30 cellular contexts compared by ENCODE assay signal in genomic region chr19:56663931-56664500, GRCh38. TPM values are rescaled to one million over a fixed set of nuclear protein-coding genes. Genes with fewer than 3 reads are reported as not detected.
"Had no signal": no experiment of that assay in that cellular context is flagged by ENCODE, and none has a peak within 500 bp of the region (broad histone marks: within the 10 kb centered on the region; RNA-seq: fewer than 3 reads in every experiment).

No MANE protein-coding gene starts in this region.

- H3K4me1 ChIP-seq: body of pancreas, colonic mucosa, foreskin keratinocyte, gastrocnemius medialis had no signal

- ATAC-seq: activated CD4-positive, CD25-positive, alpha-beta regulatory T cell treated with anti-CD3 and anti-CD28 coated beads, Interleukin-2, amount 50 U/mL, for 24 hours; activated CD8-positive, alpha-beta T cell treated with anti-CD3 and anti-CD28 coated beads for 36 hours; activated T-cell treated with anti-CD3 and anti-CD28 coated beads, Interleukin-2, amount 50 U/mL, for 4 hours; activated T-helper 17 cell treated with anti-CD3 and anti-CD28 coated beads, Interleukin-2, amount 50 U/mL, for 72 hours; body of pancreas; foreskin keratinocyte; gastrocnemius medialis; T-helper 17 cell had no signal

- H3K9me3 ChIP-seq: colonic mucosa, gastrocnemius medialis had no signal

- H3K4me3 ChIP-seq: body of pancreas, colonic mucosa, esophagus muscularis mucosa, gastrocnemius medialis had no signal

- H3K27me3 ChIP-seq: body of pancreas, colonic mucosa, esophagus muscularis mucosa, foreskin keratinocyte, gastrocnemius medialis had no signal

- H3K36me3 ChIP-seq: colonic mucosa had no signal

- DNase-seq: activated B cell treated with CpG ODN at 0.5 μM for 24 hours; activated CD4-positive, alpha-beta T cell treated with anti-CD3 and anti-CD28 coated beads for 48 hours; activated CD4-positive, alpha-beta T cell treated with anti-CD3 and anti-CD28 coated beads, Interleukin-2, amount 50 U/mL, for 1 hour; activated CD4-positive, alpha-beta T cell treated with anti-CD3 and anti-CD28 coated beads, Interleukin-2, amount 50 U/mL, for 48 hours; activated CD8-positive, alpha-beta memory T cell treated with anti-CD3 and anti-CD28 coated beads for 24 hours; activated CD8-positive, alpha-beta T cell treated with anti-CD3 and anti-CD28 coated beads for 36 hours; activated effector memory CD4-positive, alpha-beta T cell treated with Interleukin-2 at 50 U/mL for 16 hours; activated gamma-delta T cell treated with Interleukin-2 at 50 U/mL for 16 hours; activated naive CD4-positive, alpha-beta T cell treated with anti-CD3 and anti-CD28 coated beads, Interleukin-2, amount 50 U/mL, for 16 hours; activated naive CD4-positive, alpha-beta T cell treated with Interleukin-2 at 50 U/mL for 16 hours; activated T-cell treated with anti-CD3 and anti-CD28 coated beads, Interleukin-2, amount 50 U/mL, for 4 hours; amniotic stem cell; anterior cingulate cortex; body of pancreas; central memory CD4-positive, alpha-beta T cell; cerebellar nuclear complex; colonic mucosa; effector memory CD4-positive, alpha-beta T cell; endodermal cell; foreskin keratinocyte; gastrocnemius medialis; glutamatergic neuron; T-helper 1 cell; T-helper 17 cell; T1000; WERI-Rb-1 had no signal

- H3K27ac ChIP-seq: body of pancreas, colonic mucosa, esophagus muscularis mucosa, foreskin keratinocyte, gastrocnemius medialis, WERI-Rb-1 had no signal

RNA-seq across cellular contexts. Expression of gene ZNF835, which starts 7.5 kb away (rescaled TPM):
- total RNA-seq: foreskin keratinocyte had no signal
- polyA plus RNA-seq: foreskin keratinocyte had no signal

RNA-seq across cellular contexts. Expression of gene SMIM17, which starts 21.1 kb away (rescaled TPM):
- total RNA-seq: activated B cell treated with CpG ODN at 0.5 μM for 24 hours; activated CD8-positive, alpha-beta T cell treated with anti-CD3 and anti-CD28 coated beads for 36 hours; activated T-cell treated with anti-CD3 and anti-CD28 coated beads, Interleukin-2, amount 50 U/mL, for 4 hours; activated T-helper 17 cell treated with anti-CD3 and anti-CD28 coated beads, Interleukin-2, amount 50 U/mL, for 72 hours; body of pancreas; colonic mucosa; epithelial cell of proximal tubule; foreskin keratinocyte; T-helper 17 cell had no signal
- polyA plus RNA-seq: foreskin keratinocyte had no signal
